ENCODE assay signal across 1 cellular context in the genomic region with DNA sequence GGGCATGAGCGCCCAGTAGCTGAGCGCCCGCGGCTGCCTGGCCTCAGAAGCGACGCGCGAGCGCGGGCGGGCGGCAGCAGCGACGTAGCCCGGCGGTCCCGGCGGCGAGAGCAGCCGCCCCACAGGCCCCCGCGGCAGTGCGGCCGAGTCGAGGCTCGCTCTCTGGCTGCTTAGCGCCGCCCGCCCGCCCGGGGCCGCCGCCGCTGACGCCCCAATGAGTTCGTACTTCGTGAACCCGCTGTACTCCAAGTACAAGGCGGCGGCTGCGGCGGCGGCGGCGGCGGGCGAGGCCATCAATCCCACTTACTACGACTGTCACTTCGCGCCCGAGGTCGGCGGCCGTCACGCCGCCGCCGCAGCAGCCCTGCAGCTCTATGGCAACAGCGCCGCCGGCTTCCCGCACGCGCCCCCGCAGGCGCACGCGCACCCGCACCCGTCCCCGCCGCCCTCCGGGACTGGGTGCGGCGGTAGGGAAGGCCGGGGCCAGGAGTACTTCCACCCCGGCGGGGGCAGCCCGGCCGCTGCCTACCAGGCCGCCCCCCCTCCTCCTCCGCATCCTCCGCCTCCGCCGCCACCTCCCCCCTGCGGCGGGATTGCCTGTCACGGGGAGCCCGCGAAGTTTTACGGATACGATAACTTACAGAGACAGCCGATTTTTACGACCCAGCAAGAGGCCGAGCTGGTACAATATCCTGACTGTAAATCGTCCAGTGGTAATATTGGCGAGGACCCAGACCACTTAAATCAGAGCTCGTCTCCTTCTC.
TF ChIP-seq lines count a peak whose summit lies in the region.

No MANE protein-coding gene starts in this region.

TF ChIP-seq in IMR-90, 13 proteins besides CTCF, POLR2A, EP300 and RAD21:
- TF ChIP-seq RCOR1 (IDR thresholded peaks at IDR 0.05; ENCODE audit: insufficient replicate concordance, low read length) (no peak), NFE2L2 (IDR thresholded peaks at IDR 0.05; ENCODE audit: low read depth, low read length) (no peak), SMC3 (IDR thresholded peaks at IDR 0.05; ENCODE audit: low read depth, low read length) (no peak), CHD1 (IDR thresholded peaks at IDR 0.05; ENCODE audit: low read depth, low read length) (no peak), CEBPB (IDR thresholded peaks at IDR 0.05; ENCODE audit: low read depth, low read length) (no peak), MXI1 (IDR thresholded peaks at IDR 0.05; ENCODE audit: borderline replicate concordance, low read depth, low read length) (no peak), FOS (IDR thresholded peaks at IDR 0.05; ENCODE audit: low read depth, low read length) (no peak), MAZ (IDR thresholded peaks at IDR 0.05; ENCODE audit: borderline replicate concordance, low read depth, low read length) (no peak), MAFK (IDR thresholded peaks at IDR 0.05; ENCODE audit: low read depth, low read length) (no peak), BHLHE40 (IDR thresholded peaks at IDR 0.05; ENCODE audit: low read depth, low read length) (no peak)
- TF ChIP-seq, protein P1, sequence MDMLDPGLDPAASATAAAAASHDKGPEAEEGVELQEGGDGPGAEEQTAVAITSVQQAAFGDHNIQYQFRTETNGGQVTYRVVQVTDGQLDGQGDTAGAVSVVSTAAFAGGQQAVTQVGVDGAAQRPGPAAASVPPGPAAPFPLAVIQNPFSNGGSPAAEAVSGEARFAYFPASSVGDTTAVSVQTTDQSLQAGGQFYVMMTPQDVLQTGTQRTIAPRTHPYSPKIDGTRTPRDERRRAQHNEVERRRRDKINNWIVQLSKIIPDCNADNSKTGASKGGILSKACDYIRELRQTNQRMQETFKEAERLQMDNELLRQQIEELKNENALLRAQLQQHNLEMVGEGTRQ (IDR thresholded peaks at IDR 0.05; ENCODE audit: low read depth, low read length) = no peak
- TF ChIP-seq, protein P2, sequence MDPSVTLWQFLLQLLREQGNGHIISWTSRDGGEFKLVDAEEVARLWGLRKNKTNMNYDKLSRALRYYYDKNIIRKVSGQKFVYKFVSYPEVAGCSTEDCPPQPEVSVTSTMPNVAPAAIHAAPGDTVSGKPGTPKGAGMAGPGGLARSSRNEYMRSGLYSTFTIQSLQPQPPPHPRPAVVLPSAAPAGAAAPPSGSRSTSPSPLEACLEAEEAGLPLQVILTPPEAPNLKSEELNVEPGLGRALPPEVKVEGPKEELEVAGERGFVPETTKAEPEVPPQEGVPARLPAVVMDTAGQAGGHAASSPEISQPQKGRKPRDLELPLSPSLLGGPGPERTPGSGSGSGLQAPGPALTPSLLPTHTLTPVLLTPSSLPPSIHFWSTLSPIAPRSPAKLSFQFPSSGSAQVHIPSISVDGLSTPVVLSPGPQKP (IDR thresholded peaks at IDR 0.05; ENCODE audit: borderline replicate concordance, low read depth, low read length) = no peak
